In the genomic region with DNA sequence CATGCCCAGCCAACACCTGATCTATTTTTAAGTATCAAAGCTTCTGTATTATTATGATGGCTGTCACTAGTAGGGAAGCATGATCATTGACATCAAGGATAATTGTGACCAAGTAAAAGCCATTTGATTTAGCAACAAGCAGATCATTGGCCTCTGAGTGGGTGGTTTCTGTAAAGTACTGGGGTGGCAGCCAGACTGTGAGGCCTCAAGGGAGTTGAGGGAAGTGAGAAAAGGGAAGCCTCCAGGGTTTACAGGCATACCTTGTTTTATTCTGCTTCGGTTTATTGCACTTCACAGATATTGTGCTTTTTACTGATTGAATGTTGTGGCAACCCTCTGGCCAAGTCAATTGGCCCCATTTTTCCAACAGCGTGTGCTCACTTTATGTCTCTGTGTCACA, we compare ENCODE assay signal across 10 cellular contexts.
DNase-seq lines count a peak whose midpoint lies in the region; ATAC-seq and TF ChIP-seq lines count a peak whose summit lies in the region.
"Had no signal": no experiment of that assay in that cellular context is flagged by ENCODE, and none has a peak within 500 bp of the region (broad histone marks: within the 10 kb centered on the region; RNA-seq: fewer than 3 reads in every experiment).

No MANE protein-coding gene starts in this region.

- intact Hi-C loops in activated B cell treated with CpG ODN at 0.5 μM for 24 hours (cut with micrococcal nuclease), result loop anchor here (1.0 to 5.0 kb wide), 3 partner anchors 8 to 56 kb away; no protein-coding TSS in a partner anchor
- intact Hi-C loops in breast epithelium (cut with DNase I; ENCODE audit: low total_unique reads), result no loop called here

- H3K36me3 ChIP-seq in breast epithelium, result no peaks in the 10 kb centered on the region
- H3K36me3 ChIP-seq in CD8-positive, alpha-beta memory T cell (ENCODE audit: insufficient read depth, low read length), result no peaks in the 10 kb centered on the region

- peak; percentile 69 for ATAC-seq in GM19463 (IDR thresholded peaks at IDR 0.05; ENCODE audit: unreplicated experiment)
- peak; percentile 42 for ATAC-seq in HG03159 (IDR thresholded peaks at IDR 0.05; ENCODE audit: unreplicated experiment)
- ATAC-seq in activated B cell treated with CpG ODN at 0.5 μM for 24 hours (ENCODE audit: low read depth), result peak; percentile 98

- no peak for TF ChIP-seq POLR2A in breast epithelium (IDR thresholded peaks at IDR 0.05)

- no peaks in the 10 kb centered on the region for H3K9me3 Mint-ChIP-seq in activated B cell treated with CpG ODN at 0.5 μM for 24 hours
- no peaks in the 10 kb centered on the region for H3K9me3 Mint-ChIP-seq in CD8-positive, alpha-beta memory T cell

- DNase-seq in GF-D8 (lab: John Stamatoyannopoulos, UW) (peak; percentile 34), activated B cell treated with CpG ODN at 0.5 μM for 24 hours (no peak), breast epithelium (ENCODE audit: low spot score in 2 of 2) (no peak), NCI-H2029 treated with DMSO at 0.1 percent for 48 hours (lab: John Stamatoyannopoulos, UW) (no peak)
- DNase-seq in stimulated activated CD4-positive, alpha-beta T cell treated with anti-CD3 and anti-CD28 coated beads, Interleukin-15, amount 100 ng/mL, for 24 hours, result no peak
- no peak for DNase-seq in CD8-positive, alpha-beta memory T cell
- DNase-seq: IMR-90, T-helper 2 cell had no signal

- no peak overlapping the region for H3K27ac Mint-ChIP-seq in activated B cell treated with CpG ODN at 0.5 μM for 24 hours
- H3K27ac Mint-ChIP-seq in CD8-positive, alpha-beta memory T cell, result no peak overlapping the region

- peak overlapping the region; percentile 36 for H3K4me3 Mint-ChIP-seq in activated B cell treated with CpG ODN at 0.5 μM for 24 hours
- H3K4me3 Mint-ChIP-seq in CD8-positive, alpha-beta memory T cell, result no peak overlapping the region

- TF ChIP-seq CTCF in activated B cell treated with CpG ODN at 0.5 μM for 24 hours (IDR thresholded peaks at IDR 0.05) (no peak), breast epithelium (IDR thresholded peaks at IDR 0.05) (no peak)

- no peaks in the 10 kb centered on the region for H3K36me3 Mint-ChIP-seq in activated B cell treated with CpG ODN at 0.5 μM for 24 hours (ENCODE audit: low read depth)
- no peaks in the 10 kb centered on the region for H3K36me3 Mint-ChIP-seq in CD8-positive, alpha-beta memory T cell

- peaks cover 60% of the 10 kb centered on the region for H3K4me1 Mint-ChIP-seq in activated B cell treated with CpG ODN at 0.5 μM for 24 hours
- peaks cover 57 to 90% (median 83%) of the 10 kb centered on the region in 3 donors for H3K4me1 Mint-ChIP-seq in CD8-positive, alpha-beta memory T cell

- no peak overlapping the region for H3K27ac ChIP-seq in breast epithelium
- H3K27ac ChIP-seq in CD8-positive, alpha-beta memory T cell (ENCODE audit: low read depth, low read length), result no peak overlapping the region

- H3K27me3 ChIP-seq in breast epithelium, result no peaks in the 10 kb centered on the region
- H3K27me3 ChIP-seq in CD8-positive, alpha-beta memory T cell (ENCODE audit: insufficient read depth, low read length, poor library complexity, severe bottlenecking), result no peaks in the 10 kb centered on the region

- H3K9me3 ChIP-seq in breast epithelium, result no peaks in the 10 kb centered on the region
- H3K9me3 ChIP-seq in CD8-positive, alpha-beta memory T cell (ENCODE audit: low read length), result no peaks in the 10 kb centered on the region

- peaks cover 1% of the 10 kb centered on the region for H3K27me3 Mint-ChIP-seq in activated B cell treated with CpG ODN at 0.5 μM for 24 hours
- peaks cover 0 to 9% of the 10 kb centered on the region in 2 donors for H3K27me3 Mint-ChIP-seq in CD8-positive, alpha-beta memory T cell

- POLR2A ChIA-PET in activated B cell treated with CpG ODN at 0.5 μM for 24 hours (lab: Charles Lee), result no interaction called here
- POLR2A ChIA-PET in CD8-positive, alpha-beta memory T cell (lab: Charles Lee), result no interaction called here

- CTCF ChIA-PET in activated B cell treated with CpG ODN at 0.5 μM for 24 hours (lab: Charles Lee), result interaction anchor here (0.7 kb wide), 1 partner anchor 128 kb away, joined by 3 read pairs; no protein-coding TSS in a partner anchor
- CTCF ChIA-PET in CD8-positive, alpha-beta memory T cell (lab: Charles Lee), result interaction anchor here (1.0 to 4.0 kb wide), 2 partner anchors 66 to 138 kb away, joined by 3 to 27 read pairs; no protein-coding TSS in a partner anchor

- no peaks in the 10 kb centered on the region for H3K4me1 ChIP-seq in breast epithelium
- H3K4me1 ChIP-seq in CD8-positive, alpha-beta memory T cell (ENCODE audit: insufficient read depth, low read length), result peaks cover 33% of the 10 kb centered on the region

- no peak overlapping the region for H3K4me3 ChIP-seq in breast epithelium
- no peak overlapping the region for H3K4me3 ChIP-seq in CD8-positive, alpha-beta memory T cell (ENCODE audit: low read length)

Comparison
In these comparisons a context has a peak if more than half of its experiments do, and no peak if none do; other contexts are left out.
1. ATAC-seq: peak in every context shown above with its lines; median percentile 98 in activated B cell treated with CpG ODN at 0.5 μM for 24 hours; 69 in GM19463; 42 in HG03159.